1 cellular context compared by ENCODE assay signal in genomic region chr12:49367381-49368239, GRCh38.
TF ChIP-seq lines count a peak whose summit lies in the region.

SPATS2 (plus strand) TSS chr12:49367462; CDS start chr12:49461013, 93,551 bp downstream.

TF ChIP-seq in HEK293, 187 proteins besides CTCF, POLR2A, EP300 and RAD21 (continued from another document and continues in another):
- peak; percentile 78 for TF ChIP-seq PRDM10 (tag by site-specific recombination; IDR thresholded peaks at IDR 0.05)
- TF ChIP-seq, protein P1, sequence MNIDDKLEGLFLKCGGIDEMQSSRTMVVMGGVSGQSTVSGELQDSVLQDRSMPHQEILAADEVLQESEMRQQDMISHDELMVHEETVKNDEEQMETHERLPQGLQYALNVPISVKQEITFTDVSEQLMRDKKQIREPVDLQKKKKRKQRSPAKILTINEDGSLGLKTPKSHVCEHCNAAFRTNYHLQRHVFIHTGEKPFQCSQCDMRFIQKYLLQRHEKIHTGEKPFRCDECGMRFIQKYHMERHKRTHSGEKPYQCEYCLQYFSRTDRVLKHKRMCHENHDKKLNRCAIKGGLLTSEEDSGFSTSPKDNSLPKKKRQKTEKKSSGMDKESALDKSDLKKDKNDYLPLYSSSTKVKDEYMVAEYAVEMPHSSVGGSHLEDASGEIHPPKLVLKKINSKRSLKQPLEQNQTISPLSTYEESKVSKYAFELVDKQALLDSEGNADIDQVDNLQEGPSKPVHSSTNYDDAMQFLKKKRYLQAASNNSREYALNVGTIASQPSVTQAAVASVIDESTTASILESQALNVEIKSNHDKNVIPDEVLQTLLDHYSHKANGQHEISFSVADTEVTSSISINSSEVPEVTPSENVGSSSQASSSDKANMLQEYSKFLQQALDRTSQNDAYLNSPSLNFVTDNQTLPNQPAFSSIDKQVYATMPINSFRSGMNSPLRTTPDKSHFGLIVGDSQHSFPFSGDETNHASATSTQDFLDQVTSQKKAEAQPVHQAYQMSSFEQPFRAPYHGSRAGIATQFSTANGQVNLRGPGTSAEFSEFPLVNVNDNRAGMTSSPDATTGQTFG (tag by site-specific recombination; IDR thresholded peaks at IDR 0.05; ENCODE audit: borderline replicate concordance), result no peak
- TF ChIP-seq ZNF488 (tag by site-specific recombination; IDR thresholded peaks at IDR 0.05), result no peak
- no peak for TF ChIP-seq ZNF580 (tag by site-specific recombination; IDR thresholded peaks at IDR 0.05)
- 0 out of 2 replicates have a peak, but pooled peaks have one; percentile 49 for TF ChIP-seq GLIS2 (tag by site-specific recombination; IDR thresholded peaks at IDR 0.05)
- TF ChIP-seq ZNF843 (tag by site-specific recombination; IDR thresholded peaks at IDR 0.05), result no peak
- TF ChIP-seq SCRT1 (tag by site-specific recombination; IDR thresholded peaks at IDR 0.05; ENCODE audit: borderline replicate concordance), result no peak
- TF ChIP-seq ZNF610 (tag by site-specific recombination; IDR thresholded peaks at IDR 0.05; ENCODE audit: borderline replicate concordance), result no peak
- no peak for TF ChIP-seq FEZF1 (tag by site-specific recombination; IDR thresholded peaks at IDR 0.05)
- no peak for TF ChIP-seq ZNF660 (tag by site-specific recombination; IDR thresholded peaks at IDR 0.05)
- no peak for TF ChIP-seq ZNF621 (tag by site-specific recombination; IDR thresholded peaks at IDR 0.05)
- no peak for TF ChIP-seq ZXDB (tag by site-specific recombination; IDR thresholded peaks at IDR 0.05)
- no peak for TF ChIP-seq GFI1B (tag by site-specific recombination; IDR thresholded peaks at IDR 0.05)
- TF ChIP-seq ZBTB8A (tag by site-specific recombination; IDR thresholded peaks at IDR 0.05), result peak; percentile 80
- TF ChIP-seq ZNF561 (tag by site-specific recombination; IDR thresholded peaks at IDR 0.05; ENCODE audit: borderline replicate concordance), result peak; percentile 12; the same call in 1 of the 2 replicates
- TF ChIP-seq GLIS1 (tag by site-specific recombination; IDR thresholded peaks at IDR 0.05), result peak; percentile 3; the same call in 1 of the 2 replicates
- no peak for TF ChIP-seq ZNF837 (tag by site-specific recombination; IDR thresholded peaks at IDR 0.05)
- no peak; the same call in none of the 2 replicates for TF ChIP-seq ZEB2 (tag by site-specific recombination; IDR thresholded peaks at IDR 0.05)
- no peak for TF ChIP-seq ZNF585B (tag by site-specific recombination; IDR thresholded peaks at IDR 0.05)
- peak; percentile 46 for TF ChIP-seq SP2 (tag by site-specific recombination; IDR thresholded peaks at IDR 0.05)
- TF ChIP-seq ZNF391 (tag by site-specific recombination; IDR thresholded peaks at IDR 0.05; ENCODE audit: borderline replicate concordance, low read depth), result no peak
- TF ChIP-seq ZNF121 (tag by site-specific recombination; IDR thresholded peaks at IDR 0.05), result no peak
- TF ChIP-seq BCL6B (tag by site-specific recombination; IDR thresholded peaks at IDR 0.05), result no peak
- TF ChIP-seq ZBTB17 (tag by site-specific recombination; IDR thresholded peaks at IDR 0.05), result peak; percentile 14; the same call in 1 of the 2 replicates
- no peak for TF ChIP-seq YY1 (tag by site-specific recombination; IDR thresholded peaks at IDR 0.05)
- no peak for TF ChIP-seq ZNF157 (tag by site-specific recombination; IDR thresholded peaks at IDR 0.05)
- TF ChIP-seq ZFP3 (tag by site-specific recombination; IDR thresholded peaks at IDR 0.05; ENCODE audit: low read depth), result no peak
- TF ChIP-seq KLF16 (tag by site-specific recombination; IDR thresholded peaks at IDR 0.05), result peak; percentile 12; the same call in 1 of the 2 replicates
- peak; percentile 83 for TF ChIP-seq ZNF600 (tag by site-specific recombination; IDR thresholded peaks at IDR 0.05)
- no peak for TF ChIP-seq ZNF211 (tag by site-specific recombination; IDR thresholded peaks at IDR 0.05; ENCODE audit: low read depth)
- TF ChIP-seq HOXD13 (CRISPR knock-in tag; IDR thresholded peaks at IDR 0.05; ENCODE audit: borderline replicate concordance), result no peak
- TF ChIP-seq ZNF791 (tag by site-specific recombination; IDR thresholded peaks at IDR 0.05), result no peak
- TF ChIP-seq PRDM4 (tag by site-specific recombination; IDR thresholded peaks at IDR 0.05), result peak; percentile 62
- TF ChIP-seq ZNF558 (tag by site-specific recombination; IDR thresholded peaks at IDR 0.05), result 0 out of 2 replicates have a peak, but pooled peaks have one; percentile 43
- 0 out of 2 replicates have a peak, but pooled peaks have one; percentile 10 for TF ChIP-seq ZNF24 (tag by site-specific recombination; IDR thresholded peaks at IDR 0.05)
- no peak for TF ChIP-seq ZNF747 (tag by site-specific recombination; IDR thresholded peaks at IDR 0.05)
- TF ChIP-seq KLF10 (tag by site-specific recombination; IDR thresholded peaks at IDR 0.05), result no peak
- peak; percentile 41 for TF ChIP-seq IKZF3 (tag by site-specific recombination; IDR thresholded peaks at IDR 0.05)
- no peak for TF ChIP-seq ZNF830 (tag by site-specific recombination; IDR thresholded peaks at IDR 0.05; ENCODE audit: low read depth)
- TF ChIP-seq, protein P2, sequence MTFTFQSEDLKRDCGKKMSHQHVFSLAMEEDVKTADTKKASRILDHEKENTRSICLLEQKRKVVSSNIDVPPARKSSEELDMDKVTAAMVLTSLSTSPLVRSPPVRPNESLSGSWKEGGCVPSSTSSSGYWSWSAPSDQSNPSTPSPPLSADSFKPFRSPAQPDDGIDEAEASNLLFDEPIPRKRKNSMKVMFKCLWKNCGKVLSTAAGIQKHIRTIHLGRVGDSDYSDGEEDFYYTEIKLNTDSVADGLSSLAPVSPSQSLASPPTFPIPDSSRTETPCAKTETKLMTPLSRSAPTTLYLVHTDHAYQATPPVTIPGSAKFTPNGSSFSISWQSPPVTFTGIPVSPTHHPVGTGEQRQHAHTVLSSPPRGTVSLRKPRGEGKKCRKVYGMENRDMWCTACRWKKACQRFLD (tag by site-specific recombination; IDR thresholded peaks at IDR 0.05), result no peak
- no peak for TF ChIP-seq ZNF433 (tag by site-specific recombination; IDR thresholded peaks at IDR 0.05; ENCODE audit: low read depth)
- no peak; the same call in 1 of the 2 replicates for TF ChIP-seq PBX3 (CRISPR knock-in tag; IDR thresholded peaks at IDR 0.05)
- TF ChIP-seq ZNF473 (tag by site-specific recombination; IDR thresholded peaks at IDR 0.05), result no peak
- TF ChIP-seq, protein P3, sequence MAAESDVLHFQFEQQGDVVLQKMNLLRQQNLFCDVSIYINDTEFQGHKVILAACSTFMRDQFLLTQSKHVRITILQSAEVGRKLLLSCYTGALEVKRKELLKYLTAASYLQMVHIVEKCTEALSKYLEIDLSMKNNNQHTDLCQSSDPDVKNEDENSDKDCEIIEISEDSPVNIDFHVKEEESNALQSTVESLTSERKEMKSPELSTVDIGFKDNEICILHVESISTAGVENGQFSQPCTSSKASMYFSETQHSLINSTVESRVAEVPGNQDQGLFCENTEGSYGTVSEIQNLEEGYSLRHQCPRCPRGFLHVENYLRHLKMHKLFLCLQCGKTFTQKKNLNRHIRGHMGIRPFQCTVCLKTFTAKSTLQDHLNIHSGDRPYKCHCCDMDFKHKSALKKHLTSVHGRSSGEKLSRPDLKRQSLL (tag by site-specific recombination; IDR thresholded peaks at IDR 0.05), result peak; percentile 92
- no peak for TF ChIP-seq ZNF324 (tag by site-specific recombination; IDR thresholded peaks at IDR 0.05)
- TF ChIP-seq ZNF23 (tag by site-specific recombination; IDR thresholded peaks at IDR 0.05; ENCODE audit: borderline replicate concordance), result no peak
- no peak for TF ChIP-seq ZNF10 (tag by site-specific recombination; IDR thresholded peaks at IDR 0.05)
- no peak for TF ChIP-seq ZNF521 (tag by site-specific recombination; IDR thresholded peaks at IDR 0.05)
- TF ChIP-seq, protein P4, sequence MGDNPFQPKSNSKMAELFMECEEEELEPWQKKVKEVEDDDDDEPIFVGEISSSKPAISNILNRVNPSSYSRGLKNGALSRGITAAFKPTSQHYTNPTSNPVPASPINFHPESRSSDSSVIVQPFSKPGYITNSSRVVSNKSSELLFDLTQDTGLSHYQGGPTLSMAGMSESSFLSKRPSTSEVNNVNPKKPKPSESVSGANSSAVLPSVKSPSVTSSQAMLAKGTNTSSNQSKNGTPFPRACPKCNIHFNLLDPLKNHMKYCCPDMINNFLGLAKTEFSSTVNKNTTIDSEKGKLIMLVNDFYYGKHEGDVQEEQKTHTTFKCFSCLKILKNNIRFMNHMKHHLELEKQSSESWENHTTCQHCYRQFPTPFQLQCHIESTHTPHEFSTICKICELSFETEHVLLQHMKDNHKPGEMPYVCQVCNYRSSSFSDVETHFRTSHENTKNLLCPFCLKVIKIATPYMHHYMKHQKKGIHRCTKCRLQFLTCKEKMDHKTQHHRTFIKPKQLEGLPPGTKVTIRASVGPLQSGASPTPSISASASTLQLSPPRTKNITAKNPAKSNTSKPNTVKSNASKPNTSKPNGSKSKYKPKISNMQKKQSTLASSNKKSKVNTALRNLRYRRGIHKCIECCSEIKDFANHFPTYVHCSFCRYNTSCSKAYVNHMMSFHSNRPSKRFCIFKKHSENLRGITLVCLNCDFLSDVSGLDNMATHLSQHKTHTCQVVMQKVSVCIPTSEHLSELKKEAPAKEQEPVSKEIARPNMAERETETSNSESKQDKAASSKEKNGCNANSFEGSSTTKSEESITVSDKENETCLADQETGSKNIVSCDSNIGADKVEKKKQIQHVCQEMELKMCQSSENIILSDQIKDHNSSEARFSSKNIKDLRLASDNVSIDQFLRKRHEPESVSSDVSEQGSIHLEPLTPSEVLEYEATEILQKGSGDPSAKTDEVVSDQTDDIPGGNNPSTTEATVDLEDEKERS (tag by site-specific recombination; IDR thresholded peaks at IDR 0.05), result no peak
- peak; percentile 43 for TF ChIP-seq WT1 (tag by site-specific recombination; IDR thresholded peaks at IDR 0.05)
